Comparison of ENCODE assay signal across 23 cellular contexts in genomic region chr13:84025828-84026227, GRCh38.
"Had no signal": no experiment of that assay in that cellular context is flagged by ENCODE, and none has a peak within 500 bp of the region (broad histone marks: within the 10 kb centered on the region; RNA-seq: fewer than 3 reads in every experiment).

No MANE protein-coding gene starts in this region.

- H3K4me1 Mint-ChIP-seq: naive B cell had no signal

- H3K4me3 ChIP-seq: cardiac muscle cell, dorsolateral prefrontal cortex, gastroesophageal sphincter, heart right ventricle, skin epidermis, transverse colon, vagina had no signal

- DNase-seq: activated CD4-positive, alpha-beta T cell treated with anti-CD3 and anti-CD28 coated beads for 48 hours; activated CD8-positive, alpha-beta memory T cell treated with anti-CD3 and anti-CD28 coated beads, Interleukin-2, amount 50 U/mL, for 4 hours; activated CD8-positive, alpha-beta T cell treated with anti-CD3 and anti-CD28 coated beads, Interleukin-2, amount 10 ng/mL, durations not matched to agents 7 days and 5 days; activated gamma-delta T cell; activated T-cell treated with anti-CD3 and anti-CD28 coated beads, Interleukin-2, amount 50 U/mL, for 48 hours; dorsolateral prefrontal cortex; endodermal cell; heart right ventricle; islet precursor cell; naive B cell; nucleus accumbens; right cardiac atrium; stimulated activated CD4-positive, alpha-beta T cell treated with anti-CD3 and anti-CD28 coated beads, Interleukin-4, amount 100 ng/mL, for 24 hours; stimulated activated naive CD4-positive, alpha-beta T cell treated with Interleukin-2 at 50 U/mL for 16 hours; substantia nigra; transverse colon had no signal

- H3K27me3 ChIP-seq: cardiac muscle cell, dorsolateral prefrontal cortex, gastroesophageal sphincter, heart right ventricle, transverse colon, vagina had no signal

- H3K4me1 ChIP-seq: gastroesophageal sphincter, heart right ventricle, transverse colon, vagina had no signal

- H3K27me3 Mint-ChIP-seq: naive B cell, progenitor cell of endocrine pancreas had no signal

- H3K9me3 ChIP-seq: gastroesophageal sphincter, transverse colon, vagina had no signal

- H3K27ac ChIP-seq: cardiac muscle cell, dorsolateral prefrontal cortex, gastroesophageal sphincter, heart right ventricle, skin epidermis, transverse colon, vagina had no signal

- ATAC-seq: activated CD8-positive, alpha-beta T cell treated with anti-CD3 and anti-CD28 coated beads, Interleukin-2, amount 10 ng/mL, durations not matched to agents 7 days and 5 days; activated naive CD4-positive, alpha-beta T cell treated with anti-CD3 and anti-CD28 coated beads, Interleukin-2, amount 50 U/mL, for 72 hours; gastroesophageal sphincter; heart right ventricle; left lobe of liver; right cardiac atrium had no signal

- H3K36me3 Mint-ChIP-seq: activated naive CD4-positive, alpha-beta T cell treated with anti-CD3 and anti-CD28 coated beads, Interleukin-2, amount 50 U/mL, for 72 hours; naive B cell had no signal

- H3K4me3 Mint-ChIP-seq: activated CD8-positive, alpha-beta T cell treated with anti-CD3 and anti-CD28 coated beads, Interleukin-2, amount 10 ng/mL, durations not matched to agents 7 days and 5 days; endodermal cell; naive B cell had no signal

- H3K9me3 Mint-ChIP-seq: activated naive CD4-positive, alpha-beta T cell treated with anti-CD3 and anti-CD28 coated beads, Interleukin-2, amount 50 U/mL, for 72 hours; endodermal cell had no signal

- H3K27ac Mint-ChIP-seq: activated CD8-positive, alpha-beta T cell treated with anti-CD3 and anti-CD28 coated beads, Interleukin-2, amount 10 ng/mL, durations not matched to agents 7 days and 5 days; activated naive CD4-positive, alpha-beta T cell treated with anti-CD3 and anti-CD28 coated beads, Interleukin-2, amount 50 U/mL, for 72 hours; endodermal cell; naive B cell; progenitor cell of endocrine pancreas had no signal

- H3K36me3 ChIP-seq: cardiac muscle cell, gastroesophageal sphincter, heart right ventricle, transverse colon, vagina had no signal
